ENCODE assay signal across 23 cellular contexts in the genomic region with DNA sequence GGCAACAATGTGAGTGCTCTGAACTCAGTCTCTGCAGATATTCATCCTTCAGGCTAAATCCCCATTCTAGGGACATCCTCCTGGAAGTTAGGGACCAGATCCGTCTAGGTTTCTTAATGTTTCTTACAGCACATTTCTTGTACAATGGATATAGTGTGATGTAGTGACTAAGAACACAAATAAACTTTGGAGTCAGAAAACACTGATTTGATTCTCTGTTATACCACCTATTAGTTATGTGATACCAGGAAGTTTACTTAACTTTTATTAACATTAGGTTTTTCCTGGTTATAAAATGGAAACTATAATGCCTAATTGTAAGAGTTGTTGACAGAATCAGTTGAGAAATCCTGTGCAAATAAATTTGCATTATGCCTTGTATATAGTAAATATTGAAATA. TPM values are rescaled to one million over a fixed set of nuclear protein-coding genes. Genes with fewer than 3 reads are reported as not detected.
DNase-seq lines count a peak whose midpoint lies in the region; ATAC-seq and TF ChIP-seq lines count a peak whose summit lies in the region.
"Had no signal": no experiment of that assay in that cellular context is flagged by ENCODE, and none has a peak within 500 bp of the region (broad histone marks: within the 10 kb centered on the region; RNA-seq: fewer than 3 reads in every experiment).

No MANE protein-coding gene starts in this region.

- POLR2A ChIA-PET in SK-N-SH (lab: Yijun Ruan, JAX): no interaction called here

- TF ChIP-seq CTCF in SK-N-SH (IDR thresholded peaks at IDR 0.05) (no peak), LNCaP clone FGC (IDR thresholded peaks at IDR 0.05; ENCODE audit: control insufficient read depth, extremely low read depth, insufficient read depth) (no peak)

- TF ChIP-seq EP300 in SK-N-SH (IDR thresholded peaks at IDR 0.05; ENCODE audit: borderline replicate concordance in 1 of 2, low read depth in 1 of 2, low read length in 1 of 2): no peak

- no peak overlapping the region for H3K4me2 ChIP-seq in SK-N-SH
- H3K4me2 ChIP-seq: BLaER1 treated with 17β-estradiol and CSF1 and Interleukin-3, amounts not matched to agents 10 nM and 100 nM had no signal

- peak overlapping the region; percentile 67; the same call in 1 of the 2 replicates for H2AFZ ChIP-seq in SK-N-SH (ENCODE audit: low read depth)

- ATAC-seq in SK-N-SH treated with all-trans-retinoic acid at 6 μM for 48 hours: no peak
- no peak for ATAC-seq in HG03571 (IDR thresholded peaks at IDR 0.05; ENCODE audit: unreplicated experiment)
- ATAC-seq in GM18867 (IDR thresholded peaks at IDR 0.05; ENCODE audit: unreplicated experiment): no peak

- no peaks in the 10 kb centered on the region; the same call in 1 of the 2 replicates for H3K9me3 ChIP-seq in SK-N-SH
- H3K9me3 ChIP-seq: BLaER1 treated with 17β-estradiol and CSF1 and Interleukin-3, amounts not matched to agents 10 nM and 100 nM; MG63; Peyer's patch had no signal

- H3K4me3 ChIP-seq in SK-N-SH (ENCODE audit: low read depth in 2 of 2, low read length in 1 of 2) (no peak overlapping the region), LNCaP clone FGC (ENCODE audit: low read depth, low read length) (no peak overlapping the region)
- H3K4me3 ChIP-seq: BLaER1 treated with 17β-estradiol and CSF1 and Interleukin-3, amounts not matched to agents 10 nM and 100 nM; MG63; Peyer's patch had no signal

- H3K27ac ChIP-seq in SK-N-SH (ENCODE audit: low read depth in 2 of 2, low read length in 1 of 2): no peak overlapping the region
- H3K27ac ChIP-seq: BLaER1 treated with 17β-estradiol and CSF1 and Interleukin-3, amounts not matched to agents 10 nM and 100 nM; Peyer's patch had no signal

- 100% methylated on average over 1 of the region's 1 CpG for WGBS in SK-N-SH (ENCODE audit: low lambda C conversion rate)

- H3F3A ChIP-seq in SK-N-SH (replicated peaks; ENCODE audit: insufficient read depth): no peaks in the 10 kb centered on the region

- no peaks in the 10 kb centered on the region for H3K79me2 ChIP-seq in SK-N-SH (ENCODE audit: insufficient read depth)

- H3K27me3 ChIP-seq in SK-N-SH (ENCODE audit: insufficient read depth): no peaks in the 10 kb centered on the region
- H3K27me3 ChIP-seq: BLaER1 treated with 17β-estradiol and CSF1 and Interleukin-3, amounts not matched to agents 10 nM and 100 nM; MG63; Peyer's patch had no signal

- peaks cover 0 to 5% of the 10 kb centered on the region in 2 experiments; a peak in 1 of 4 replicates for H3K4me1 ChIP-seq in SK-N-SH (ENCODE audit: control insufficient read depth in 1 of 2, insufficient read depth in 2 of 2, low read depth in 1 of 2, low read length in 1 of 2)
- H3K4me1 ChIP-seq: BLaER1 treated with 17β-estradiol and CSF1 and Interleukin-3, amounts not matched to agents 10 nM and 100 nM; Peyer's patch had no signal

- CTCF ChIA-PET in SK-N-SH (lab: Yijun Ruan, JAX): no interaction called here

- H3K9ac ChIP-seq in SK-N-SH: no peak overlapping the region
- H3K9ac ChIP-seq: BLaER1 treated with 17β-estradiol and CSF1 and Interleukin-3, amounts not matched to agents 10 nM and 100 nM had no signal

- H3K36me3 ChIP-seq in SK-N-SH (replicated peaks in 1 of 2; ENCODE audit: control insufficient read depth in 1 of 2, insufficient read depth in 2 of 2, low read length in 1 of 2): no peaks in the 10 kb centered on the region
- H3K36me3 ChIP-seq: BLaER1 treated with 17β-estradiol and CSF1 and Interleukin-3, amounts not matched to agents 10 nM and 100 nM; MG63; Peyer's patch had no signal

- DNase-seq in SK-N-SH: no peak
- peak; percentile 59 for DNase-seq in LNCaP clone FGC (ENCODE audit: low read depth)
- DNase-seq in NCI-H774 (lab: John Stamatoyannopoulos, UW): peak; percentile 51
- no peak for DNase-seq in globus pallidus (ENCODE audit: low spot score)
- DNase-seq in stimulated activated CD4-positive, alpha-beta T cell treated with anti-CD3 and anti-CD28 coated beads, Interleukin-4, amount 100 ng/mL, for 4 hours: no peak
- DNase-seq: AML-193; CD4-positive, alpha-beta T cell; Kasumi-1; MG63; NCI-H1417; NCI-H1694 treated with DMSO at 0.1 percent for 48 hours; NCI-H2081; NCI-H2171; NCI-H345; NCI-H524; Peyer's patch; SHP77 treated with DMSO at 0.1 percent for 48 hours; SW 1271; T-helper 9 cell had no signal

- TF ChIP-seq RAD21 in SK-N-SH (IDR thresholded peaks at IDR 0.05; ENCODE audit: low read length): no peak

- no peaks in the 10 kb centered on the region; the same call in 1 of the 2 replicates for H3K9me2 ChIP-seq in SK-N-SH

- H4K20me1 ChIP-seq in SK-N-SH (ENCODE audit: insufficient read depth): no peaks in the 10 kb centered on the region
- H4K20me1 ChIP-seq: BLaER1 treated with 17β-estradiol and CSF1 and Interleukin-3, amounts not matched to agents 10 nM and 100 nM had no signal

TF ChIP-seq in SK-N-SH, 30 proteins besides CTCF, POLR2A, EP300 and RAD21:
- no peak for TF ChIP-seq YY1 (IDR thresholded peaks at IDR 0.05; ENCODE audit: low read depth)
- no peak for TF ChIP-seq TAF1 (IDR thresholded peaks at IDR 0.05; ENCODE audit: borderline replicate concordance, low read depth, low read length)
- no peak for TF ChIP-seq FOXM1 (IDR thresholded peaks at IDR 0.05; ENCODE audit: low read depth)
- TF ChIP-seq NFIC (IDR thresholded peaks at IDR 0.05; ENCODE audit: borderline replicate concordance): no peak
- TF ChIP-seq, protein P1, sequence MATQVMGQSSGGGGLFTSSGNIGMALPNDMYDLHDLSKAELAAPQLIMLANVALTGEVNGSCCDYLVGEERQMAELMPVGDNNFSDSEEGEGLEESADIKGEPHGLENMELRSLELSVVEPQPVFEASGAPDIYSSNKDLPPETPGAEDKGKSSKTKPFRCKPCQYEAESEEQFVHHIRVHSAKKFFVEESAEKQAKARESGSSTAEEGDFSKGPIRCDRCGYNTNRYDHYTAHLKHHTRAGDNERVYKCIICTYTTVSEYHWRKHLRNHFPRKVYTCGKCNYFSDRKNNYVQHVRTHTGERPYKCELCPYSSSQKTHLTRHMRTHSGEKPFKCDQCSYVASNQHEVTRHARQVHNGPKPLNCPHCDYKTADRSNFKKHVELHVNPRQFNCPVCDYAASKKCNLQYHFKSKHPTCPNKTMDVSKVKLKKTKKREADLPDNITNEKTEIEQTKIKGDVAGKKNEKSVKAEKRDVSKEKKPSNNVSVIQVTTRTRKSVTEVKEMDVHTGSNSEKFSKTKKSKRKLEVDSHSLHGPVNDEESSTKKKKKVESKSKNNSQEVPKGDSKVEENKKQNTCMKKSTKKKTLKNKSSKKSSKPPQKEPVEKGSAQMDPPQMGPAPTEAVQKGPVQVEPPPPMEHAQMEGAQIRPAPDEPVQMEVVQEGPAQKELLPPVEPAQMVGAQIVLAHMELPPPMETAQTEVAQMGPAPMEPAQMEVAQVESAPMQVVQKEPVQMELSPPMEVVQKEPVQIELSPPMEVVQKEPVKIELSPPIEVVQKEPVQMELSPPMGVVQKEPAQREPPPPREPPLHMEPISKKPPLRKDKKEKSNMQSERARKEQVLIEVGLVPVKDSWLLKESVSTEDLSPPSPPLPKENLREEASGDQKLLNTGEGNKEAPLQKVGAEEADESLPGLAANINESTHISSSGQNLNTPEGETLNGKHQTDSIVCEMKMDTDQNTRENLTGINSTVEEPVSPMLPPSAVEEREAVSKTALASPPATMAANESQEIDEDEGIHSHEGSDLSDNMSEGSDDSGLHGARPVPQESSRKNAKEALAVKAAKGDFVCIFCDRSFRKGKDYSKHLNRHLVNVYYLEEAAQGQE (IDR thresholded peaks at IDR 0.05; ENCODE audit: low read depth, low read length): no peak
- TF ChIP-seq MEF2A (IDR thresholded peaks at IDR 0.05; ENCODE audit: borderline replicate concordance, low read depth): no peak
- TF ChIP-seq SIN3A (IDR thresholded peaks at IDR 0.05; ENCODE audit: borderline replicate concordance, low read depth, low read length): no peak

TF ChIP-seq in SK-N-SH treated with all-trans-retinoic acid at 6 μM for 48 hours, 23 proteins besides CTCF, POLR2A, EP300 and RAD21:
- TF ChIP-seq OSR1 (CRISPR knock-in tag; IDR thresholded peaks at IDR 0.05): no peak
- no peak for TF ChIP-seq TCF4 (CRISPR knock-in tag; IDR thresholded peaks at IDR 0.05; ENCODE audit: borderline replicate concordance)
- no peak for TF ChIP-seq ZNF8 (CRISPR knock-in tag; IDR thresholded peaks at IDR 0.05)
- no peak for TF ChIP-seq ARNTL (CRISPR knock-in tag; IDR thresholded peaks at IDR 0.05; ENCODE audit: borderline replicate concordance, low read depth)
- TF ChIP-seq ZFP3 (CRISPR knock-in tag; IDR thresholded peaks at IDR 0.05): no peak

RNA-seq across cellular contexts. Expression of a gene that starts 57.6 kb away (rescaled TPM):
- polyA plus RNA-seq in SK-N-SH (2012; rRNA removed): 3.2 and 3.7 TPM in 2 replicates
- polyA plus RNA-seq in SK-N-SH (2012; cell fraction: cytosol; rRNA removed): 4.2 TPM in 2 replicates
- polyA plus RNA-seq in SK-N-SH (2012; cell fraction: nucleus; rRNA removed): 3.7 and 4.7 TPM in 2 replicates

Comparison
In these comparisons a context has a peak if more than half of its experiments do, and no peak if none do; other contexts are left out.
1. DNase-seq: peak in LNCaP clone FGC (single experiment) and NCI-H774 (single experiment); none in SK-N-SH (single experiment), globus pallidus (single experiment) and stimulated activated CD4-positive, alpha-beta T cell treated with anti-CD3 and anti-CD28 coated beads, Interleukin-4, amount 100 ng/mL, for 4 hours (0 of 2).